Comparison of ENCODE assay signal across 10 cellular contexts in the genomic region with DNA sequence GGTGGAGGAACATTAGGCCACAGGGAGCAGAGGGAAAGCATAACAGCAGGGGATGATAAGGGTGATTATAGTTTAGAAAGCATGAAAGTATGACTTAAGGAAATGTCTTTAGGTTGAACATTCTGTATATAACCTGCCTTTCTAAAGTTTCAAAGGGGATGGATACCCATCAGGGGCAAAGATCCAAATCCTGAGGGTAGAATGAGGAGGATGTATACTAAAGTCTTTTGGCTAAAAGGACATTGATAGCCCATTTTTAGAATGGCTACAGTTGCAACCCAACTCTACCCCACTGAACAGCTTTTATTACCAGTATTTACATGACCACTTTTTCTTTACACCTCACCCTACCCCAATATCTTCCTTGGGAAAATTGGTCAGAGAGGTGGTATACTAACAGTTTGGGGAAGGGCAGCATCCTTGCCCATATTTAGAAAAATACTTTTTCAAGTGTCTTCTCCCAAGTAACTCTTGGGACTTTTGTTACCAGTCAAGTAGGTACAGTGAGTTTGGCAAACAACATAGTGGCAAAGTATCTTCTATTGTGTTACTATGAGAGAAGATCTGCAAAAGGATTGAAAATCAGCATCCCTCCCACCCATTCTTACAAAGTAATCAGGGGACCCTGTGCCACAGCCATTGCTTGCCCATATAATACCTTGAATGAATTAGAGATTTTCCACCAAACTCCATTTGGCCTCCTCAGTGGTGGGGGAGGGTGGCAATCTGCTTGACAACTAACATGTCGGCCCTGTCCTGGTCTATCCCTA. TPM values are rescaled to one million over a fixed set of nuclear protein-coding genes. Genes with fewer than 3 reads are reported as not detected.
A peak's percentile ranks its signal among the peaks of the same experiment; 100 is the strongest.
DNase-seq lines count a peak whose midpoint lies in the region; ATAC-seq and TF ChIP-seq lines count a peak whose summit lies in the region.
"Had no signal": no experiment of that assay in that cellular context is flagged by ENCODE, and none has a peak within 500 bp of the region (broad histone marks: within the 10 kb centered on the region; RNA-seq: fewer than 3 reads in every experiment).

No MANE protein-coding gene starts in this region.

- peaks cover 57% of the 10 kb centered on the region for H3K36me3 Mint-ChIP-seq in activated CD4-positive, alpha-beta T cell treated with anti-CD3 and anti-CD28 coated beads, Interleukin-2, amount 10 ng/mL, durations not matched to agents 24 days and 14 days (ENCODE audit: low read depth)
- H3K36me3 Mint-ChIP-seq in endodermal cell (ENCODE audit: low read depth): peaks cover 80% of the 10 kb centered on the region
- peaks cover 96% of the 10 kb centered on the region for H3K36me3 Mint-ChIP-seq in stimulated activated effector memory CD8-positive, alpha-beta T cell treated with anti-CD3 and anti-CD28 coated beads, Interleukin-12 subunit alpha, Interleukin-12 subunit beta, amount 100 ng/mL, for 72 hours

- H3K27me3 ChIP-seq in PC-9 (ENCODE audit: insufficient read depth, low read depth) (no peaks in the 10 kb centered on the region), endodermal cell (ENCODE audit: control insufficient read depth, insufficient read depth, low read length, poor library complexity, severe bottlenecking) (no peaks in the 10 kb centered on the region), MM.1S (replicated peaks; ENCODE audit: insufficient read depth, low read length) (no peaks in the 10 kb centered on the region)

- peaks cover 12% of the 10 kb centered on the region for H3K4me1 ChIP-seq in PC-9 (replicated peaks; ENCODE audit: insufficient read depth)
- H3K4me1 ChIP-seq in endodermal cell (ENCODE audit: control insufficient read depth, insufficient read depth, low read length): peaks cover 3% of the 10 kb centered on the region
- no peaks in the 10 kb centered on the region for H3K4me1 ChIP-seq in MM.1S (ENCODE audit: low read length)

- H3K9me2 ChIP-seq in PC-9 (ENCODE audit: insufficient read depth) (no peaks in the 10 kb centered on the region), MM.1S (replicated peaks; ENCODE audit: insufficient read depth, low read length) (no peaks in the 10 kb centered on the region)

- CTCF ChIA-PET in PC-9 (lab: Charles Lee): no interaction called here

- no peaks in the 10 kb centered on the region for H3K9me3 Mint-ChIP-seq in activated CD4-positive, alpha-beta T cell treated with anti-CD3 and anti-CD28 coated beads, Interleukin-2, amount 10 ng/mL, durations not matched to agents 24 days and 14 days
- no peaks in the 10 kb centered on the region for H3K9me3 Mint-ChIP-seq in endodermal cell
- H3K9me3 Mint-ChIP-seq in stimulated activated effector memory CD8-positive, alpha-beta T cell treated with anti-CD3 and anti-CD28 coated beads, Interleukin-12 subunit alpha, Interleukin-12 subunit beta, amount 100 ng/mL, for 72 hours: no peaks in the 10 kb centered on the region

- no peak overlapping the region for H3K4me2 ChIP-seq in PC-9
- H3K4me2 ChIP-seq in MM.1S (ENCODE audit: low read depth, low read length): no peak overlapping the region

- peaks cover 24% of the 10 kb centered on the region for H3K4me1 Mint-ChIP-seq in activated CD4-positive, alpha-beta T cell treated with anti-CD3 and anti-CD28 coated beads, Interleukin-2, amount 10 ng/mL, durations not matched to agents 24 days and 14 days
- peaks cover 16% of the 10 kb centered on the region for H3K4me1 Mint-ChIP-seq in endodermal cell
- peaks cover 17% of the 10 kb centered on the region for H3K4me1 Mint-ChIP-seq in stimulated activated effector memory CD8-positive, alpha-beta T cell treated with anti-CD3 and anti-CD28 coated beads, Interleukin-12 subunit alpha, Interleukin-12 subunit beta, amount 100 ng/mL, for 72 hours

- no TSS peak for BruUV-seq in PC-9 (replicated peaks; lab: Mats Ljungman, UMichigan)

- no peak for TF ChIP-seq CTCF in PC-9 (conservative IDR thresholded peaks at IDR 0.05)
- no peak for TF ChIP-seq CTCF in endodermal cell (conservative IDR thresholded peaks at IDR 0.05)
- TF ChIP-seq CTCF in MM.1S (IDR thresholded peaks at IDR 0.05; ENCODE audit: low read length): no peak

- peaks cover 15% of the 10 kb centered on the region for H3K79me2 ChIP-seq in PC-9 (ENCODE audit: low read depth)
- H3K79me2 ChIP-seq in MM.1S (ENCODE audit: low read length): peaks cover 10% of the 10 kb centered on the region

- no peak overlapping the region for H3K4me3 Mint-ChIP-seq in activated CD4-positive, alpha-beta T cell treated with anti-CD3 and anti-CD28 coated beads, Interleukin-2, amount 10 ng/mL, durations not matched to agents 24 days and 14 days
- H3K4me3 Mint-ChIP-seq in endodermal cell: no peak overlapping the region
- H3K4me3 Mint-ChIP-seq in stimulated activated effector memory CD8-positive, alpha-beta T cell treated with anti-CD3 and anti-CD28 coated beads, Interleukin-12 subunit alpha, Interleukin-12 subunit beta, amount 100 ng/mL, for 72 hours: no peak overlapping the region

- no peak overlapping the region for H2AFZ ChIP-seq in PC-9
- H2AFZ ChIP-seq in MM.1S (ENCODE audit: low read length): no peak overlapping the region

- 100% methylated on average over 1 of the region's 1 CpG; no CpG with 5 or more reads in 1 of the 2 experiments for WGBS in endodermal cell (ENCODE audit: insufficient coverage in 1 of 2, insufficient read length in 1 of 2), 2 experiments

- H4K20me1 ChIP-seq in PC-9 (ENCODE audit: insufficient read depth) (peaks cover 40% of the 10 kb centered on the region), MM.1S (ENCODE audit: insufficient read depth, low read length) (peaks cover 13% of the 10 kb centered on the region; the same call in 1 of the 2 replicates)

- H3K9me3 ChIP-seq in PC-9 (ENCODE audit: insufficient read depth, low read depth) (no peaks in the 10 kb centered on the region), endodermal cell (ENCODE audit: control insufficient read depth, low read length) (no peaks in the 10 kb centered on the region), MM.1S (replicated peaks; ENCODE audit: insufficient read depth, low read length) (no peaks in the 10 kb centered on the region)

- peaks cover 33% of the 10 kb centered on the region for H3K36me3 ChIP-seq in PC-9 (ENCODE audit: low read depth)
- peaks cover 86% of the 10 kb centered on the region for H3K36me3 ChIP-seq in endodermal cell (ENCODE audit: control insufficient read depth, insufficient read depth, low read length)
- peaks cover 10% of the 10 kb centered on the region for H3K36me3 ChIP-seq in MM.1S (replicated peaks; ENCODE audit: insufficient read depth, low read length)

- no peak for DNase-seq in activated CD4-positive, alpha-beta T cell treated with anti-CD3 and anti-CD28 coated beads, Interleukin-2, amount 10 ng/mL, durations not matched to agents 24 days and 14 days
- no peak for DNase-seq in activated CD4-positive, alpha-beta T cell treated with anti-CD3 and anti-CD28 coated beads for 48 hours
- DNase-seq in PC-9: no peak
- DNase-seq in endodermal cell: peak; percentile 61
- DNase-seq in stimulated activated effector memory CD8-positive, alpha-beta T cell treated with anti-CD3 and anti-CD28 coated beads, Interleukin-12 subunit alpha, Interleukin-12 subunit beta, amount 100 ng/mL, for 72 hours (ENCODE audit: low spot score in 2 of 2): no peak
- no peak for DNase-seq in activated CD4-positive, CD25-positive, alpha-beta regulatory T cell treated with anti-CD3 and anti-CD28 coated beads, Interleukin-2, amount 50 U/mL, for 72 hours
- no peak for DNase-seq in MM.1S
- no peak for DNase-seq in epidermal melanocyte (ENCODE audit: insufficient read length, low spot score)
- DNase-seq: NCI-H446 treated with DMSO at 0.1 percent for 48 hours; stimulated activated CD4-positive, alpha-beta T cell treated with anti-CD3 and anti-CD28 coated beads, Interleukin-4, amount 100 ng/mL, for 24 hours had no signal

- ATAC-seq in stimulated activated effector memory CD8-positive, alpha-beta T cell treated with anti-CD3 and anti-CD28 coated beads, Interleukin-12 subunit alpha, Interleukin-12 subunit beta, amount 100 ng/mL, for 72 hours: no peak

- intact Hi-C loops in activated CD4-positive, alpha-beta T cell treated with anti-CD3 and anti-CD28 coated beads, Interleukin-2, amount 10 ng/mL, durations not matched to agents 24 days and 14 days (cut with micrococcal nuclease): no loop called here
- intact Hi-C loops in PC-9 (cut with micrococcal nuclease; ENCODE audit: unreplicated experiment): no loop called here

- POLR2A ChIA-PET in PC-9 (lab: Charles Lee; ENCODE audit: unreplicated experiment): no interaction called here

- peak overlapping the region; percentile 65 for H3K27ac Mint-ChIP-seq in activated CD4-positive, alpha-beta T cell treated with anti-CD3 and anti-CD28 coated beads, Interleukin-2, amount 10 ng/mL, durations not matched to agents 24 days and 14 days
- no peak overlapping the region for H3K27ac Mint-ChIP-seq in endodermal cell
- H3K27ac Mint-ChIP-seq in stimulated activated effector memory CD8-positive, alpha-beta T cell treated with anti-CD3 and anti-CD28 coated beads, Interleukin-12 subunit alpha, Interleukin-12 subunit beta, amount 100 ng/mL, for 72 hours: peak overlapping the region; percentile 77

- H3K27ac ChIP-seq in PC-9 (peak overlapping the region; percentile 41), endodermal cell (ENCODE audit: low read depth, low read length) (no peak overlapping the region), MM.1S (ENCODE audit: low read length) (no peak overlapping the region)

- H3K9ac ChIP-seq in endodermal cell (ENCODE audit: extremely low read depth, low read length, poor library complexity, severe bottlenecking) (no peak overlapping the region), MM.1S (ENCODE audit: low read length) (no peak overlapping the region)

- H3K4me3 ChIP-seq in PC-9 (no peak overlapping the region), endodermal cell (ENCODE audit: low read length) (no peak overlapping the region), MM.1S (ENCODE audit: low read length) (no peak overlapping the region)

- H3F3A ChIP-seq in PC-9 (ENCODE audit: insufficient read depth, low read depth) (peaks cover 77% of the 10 kb centered on the region), MM.1S (ENCODE audit: insufficient read depth, low read length) (peaks cover 52% of the 10 kb centered on the region)

- no peaks in the 10 kb centered on the region for H3K27me3 Mint-ChIP-seq in activated CD4-positive, alpha-beta T cell treated with anti-CD3 and anti-CD28 coated beads, Interleukin-2, amount 10 ng/mL, durations not matched to agents 24 days and 14 days
- H3K27me3 Mint-ChIP-seq in endodermal cell (ENCODE audit: insufficient read depth): no peaks in the 10 kb centered on the region

RNA-seq across cellular contexts. Expression of a gene that starts 8.3 kb away (rescaled TPM):
- 481 and 492 TPM in 2 replicates for total RNA-seq in activated CD4-positive, alpha-beta T cell treated with anti-CD3 and anti-CD28 coated beads, Interleukin-2, amount 10 ng/mL, durations not matched to agents 24 days and 14 days
- total RNA-seq in PC-9 (2021) (169 and 206 TPM in 2 replicates), endodermal cell (100 to 1,000 TPM; 171 to 267 TPM)
- 270 TPM for polyA plus RNA-seq in endodermal cell (2013, experiment 1 of 2)
- polyA plus RNA-seq in endodermal cell (2013, experiment 2 of 2): 200 TPM

RNA-seq across cellular contexts. Expression of a gene that starts 14.0 kb away (rescaled TPM):
- 21.8 and 23.1 TPM in 2 replicates for total RNA-seq in activated CD4-positive, alpha-beta T cell treated with anti-CD3 and anti-CD28 coated beads, Interleukin-2, amount 10 ng/mL, durations not matched to agents 24 days and 14 days
- total RNA-seq in PC-9 (2021) (30.2 and 30.6 TPM in 2 replicates), endodermal cell (10 to 100 TPM; 74.5 to 89.5 TPM)
- 41.7 TPM for polyA plus RNA-seq in endodermal cell (2013, experiment 1 of 2)
- 37.9 TPM for polyA plus RNA-seq in endodermal cell (2013, experiment 2 of 2)

RNA-seq across cellular contexts. Expression of a gene that starts 30.1 kb away (rescaled TPM):
- 90.9 and 91.3 TPM in 2 replicates for total RNA-seq in activated CD4-positive, alpha-beta T cell treated with anti-CD3 and anti-CD28 coated beads, Interleukin-2, amount 10 ng/mL, durations not matched to agents 24 days and 14 days
- total RNA-seq in PC-9 (2021): 91.9 and 124 TPM in 2 replicates
- total RNA-seq in endodermal cell: 100 to 1,000 TPM in 1 of 2 donors, 10 to 100 TPM in 1; 80.4 to 146 TPM
- 60.6 TPM for polyA plus RNA-seq in endodermal cell (2013, experiment 1 of 2)
- 58.9 TPM for polyA plus RNA-seq in endodermal cell (2013, experiment 2 of 2)

RNA-seq across cellular contexts. Expression of a gene that starts 37.0 kb away (rescaled TPM):
- total RNA-seq in activated CD4-positive, alpha-beta T cell treated with anti-CD3 and anti-CD28 coated beads, Interleukin-2, amount 10 ng/mL, durations not matched to agents 24 days and 14 days: 33.1 and 37.9 TPM in 2 replicates
- total RNA-seq in PC-9 (2021) (7.2 and 7.4 TPM in 2 replicates), endodermal cell (10 to 100 TPM in 1 of 2 donors, 1 to 10 TPM in 1; 6.3 to 13.9 TPM)
- 13.7 TPM for polyA plus RNA-seq in endodermal cell (2013, experiment 1 of 2)
- polyA plus RNA-seq in endodermal cell (2013, experiment 2 of 2): 17.3 TPM

RNA-seq across cellular contexts. Expression of a gene that starts 48.3 kb away (rescaled TPM):
- 111 and 116 TPM in 2 replicates for total RNA-seq in activated CD4-positive, alpha-beta T cell treated with anti-CD3 and anti-CD28 coated beads, Interleukin-2, amount 10 ng/mL, durations not matched to agents 24 days and 14 days
- total RNA-seq in PC-9 (2021) (93.9 and 96.7 TPM in 2 replicates), endodermal cell (100 to 1,000 TPM; 113 to 118 TPM)
- 117 TPM for polyA plus RNA-seq in endodermal cell (2013, experiment 1 of 2)
- polyA plus RNA-seq in endodermal cell (2013, experiment 2 of 2): 122 TPM
